16 cellular contexts compared by ENCODE assay signal in genomic region chr3:46998852-46999515, GRCh38. TPM values are rescaled to one million over a fixed set of nuclear protein-coding genes. Genes with fewer than 3 reads are reported as not detected.
DNase-seq lines count a peak whose midpoint lies in the region; ATAC-seq and TF ChIP-seq lines count a peak whose summit lies in the region.
"Had no signal": no experiment of that assay in that cellular context is flagged by ENCODE, and none has a peak within 500 bp of the region (broad histone marks: within the 10 kb centered on the region; RNA-seq: fewer than 3 reads in every experiment).

No MANE protein-coding gene starts in this region.

- no peak for DNase-seq in CD4-positive, alpha-beta memory T cell
- DNase-seq in RWPE1 (ENCODE audit: low spot score) (no peak), neuronal stem cell (ENCODE audit: low spot score) (no peak), GM03348 (ENCODE audit: low spot score) (no peak), SJCRH30 (no peak)
- no peak for DNase-seq in effector memory CD8-positive, alpha-beta T cell
- DNase-seq in stimulated activated CD4-positive, alpha-beta T cell treated with anti-CD3 and anti-CD28 coated beads, Interleukin-4, amount 100 ng/mL, for 1 hour: no peak
- DNase-seq: NCI-H1417 treated with DMSO at 0.1 percent for 48 hours had no signal

- H3K4me3 ChIP-seq in CD4-positive, alpha-beta memory T cell (ENCODE audit: low read length in 2 of 2): no peak overlapping the region
- H3K4me3 ChIP-seq in neuronal stem cell (ENCODE audit: low read length in 2 of 2) (no peak overlapping the region), SJCRH30 (no peak overlapping the region)
- H3K4me3 ChIP-seq: gastrocnemius medialis, SK-N-MC, uterus had no signal

- peak overlapping the region; percentile 62 for H2BK5ac ChIP-seq in neuronal stem cell (ENCODE audit: low read length)

- no peak overlapping the region for H3K27ac ChIP-seq in CD4-positive, alpha-beta memory T cell (ENCODE audit: low read depth, low read length)
- H3K27ac ChIP-seq in RWPE1 (no peak overlapping the region), neuronal stem cell (replicated peaks; ENCODE audit: low read length) (no peak overlapping the region), SJCRH30 (no peak overlapping the region)
- H3K27ac ChIP-seq: gastrocnemius medialis, SK-N-MC, uterus had no signal

- H3K23ac ChIP-seq in neuronal stem cell (ENCODE audit: low read depth, low read length, poor library complexity): peak overlapping the region; percentile 86

- no peaks in the 10 kb centered on the region for H3K9me3 ChIP-seq in CD4-positive, alpha-beta memory T cell (ENCODE audit: control insufficient read depth in 1 of 2, low read length in 2 of 2)
- H3K9me3 ChIP-seq in neuronal stem cell (replicated peaks in 1 of 2; ENCODE audit: control insufficient read depth in 2 of 2, insufficient read depth in 1 of 2, low read depth in 1 of 2, low read length in 2 of 2): no peaks in the 10 kb centered on the region
- no peaks in the 10 kb centered on the region for H3K9me3 ChIP-seq in SJCRH30 (replicated peaks)
- H3K9me3 ChIP-seq: gastrocnemius medialis, uterus had no signal

- H3K36me3 ChIP-seq in CD4-positive, alpha-beta memory T cell (ENCODE audit: insufficient read depth, low read length): peaks cover 90% of the 10 kb centered on the region
- H3K36me3 ChIP-seq in neuronal stem cell (replicated peaks in 1 of 2; ENCODE audit: control insufficient read depth in 2 of 2, insufficient read depth in 2 of 2, low read length in 2 of 2) (peaks cover 0 to 5% of the 10 kb centered on the region in 2 donors), SJCRH30 (no peaks in the 10 kb centered on the region)
- H3K36me3 ChIP-seq: uterus had no signal

- H2BK12ac ChIP-seq in neuronal stem cell (ENCODE audit: low read length): no peak overlapping the region

- H3K18ac ChIP-seq in neuronal stem cell (ENCODE audit: low read length): peak overlapping the region; percentile 80

- peaks cover 11 to 27% (median 19%) of the 10 kb centered on the region in 4 donors for H3K4me1 Mint-ChIP-seq in CD4-positive, alpha-beta memory T cell
- H3K4me1 Mint-ChIP-seq in effector memory CD8-positive, alpha-beta T cell (ENCODE audit: low read depth in 2 of 2): peaks cover 14 to 33% of the 10 kb centered on the region in 2 donors
- H3K4me1 Mint-ChIP-seq: brain had no signal

- H3K36me3 Mint-ChIP-seq in CD4-positive, alpha-beta memory T cell: peaks cover 26 to 55% of the 10 kb centered on the region in 2 donors
- H3K36me3 Mint-ChIP-seq in effector memory CD8-positive, alpha-beta T cell (ENCODE audit: insufficient read depth): peaks cover 57% of the 10 kb centered on the region
- H3K36me3 Mint-ChIP-seq: brain had no signal

- H3K27me3 ChIP-seq in CD4-positive, alpha-beta memory T cell (ENCODE audit: insufficient read depth, low read length): no peaks in the 10 kb centered on the region
- H3K27me3 ChIP-seq in neuronal stem cell (ENCODE audit: control insufficient read depth in 3 of 3, insufficient read depth in 3 of 3, low read depth in 1 of 3, low read length in 3 of 3) (no peaks in the 10 kb centered on the region), SJCRH30 (no peaks in the 10 kb centered on the region)
- H3K27me3 ChIP-seq: gastrocnemius medialis, uterus had no signal

- H3K27me3 Mint-ChIP-seq in CD4-positive, alpha-beta memory T cell: no peaks in the 10 kb centered on the region
- H3K27me3 Mint-ChIP-seq in effector memory CD8-positive, alpha-beta T cell: no peaks in the 10 kb centered on the region
- H3K27me3 Mint-ChIP-seq: activated CD4-positive, alpha-beta T cell treated with anti-CD3 and anti-CD28 coated beads, Interleukin-2, amount 10 ng/mL, durations not matched to agents 24 days and 14 days; dendritic cell treated with granulocyte-macrophage colony-stimulating factor and Interleukin-4, amounts not matched to agents 40 ng/mL and 50 ng/mL, for 4 days had no signal

- intact Hi-C loops in CD4-positive, alpha-beta memory T cell (cut with micrococcal nuclease): loop anchor here (1.0 kb wide), 3 partner anchors 20 to 133 kb away; partner anchors contain the start of gene NBEAL2

- POLR2A ChIA-PET in CD4-positive, alpha-beta memory T cell (lab: Charles Lee; ENCODE audit: partially characterized antibody): interaction anchor here (0.7 to 4.5 kb wide), 8 partner anchors 11 to 89 kb away, joined by 3 to 34 read pairs (median 6); partner anchors contain the start of genes CCDC12 and NBEAL2
- POLR2A ChIA-PET in RWPE1 (lab: Yijun Ruan, JAX; ENCODE audit: low non-redundant PET): no interaction called here

- H3K9me3 Mint-ChIP-seq in CD4-positive, alpha-beta memory T cell: no peaks in the 10 kb centered on the region
- no peaks in the 10 kb centered on the region for H3K9me3 Mint-ChIP-seq in effector memory CD8-positive, alpha-beta T cell
- H3K9me3 Mint-ChIP-seq: activated CD4-positive, alpha-beta T cell treated with anti-CD3 and anti-CD28 coated beads, Interleukin-2, amount 10 ng/mL, durations not matched to agents 24 days and 14 days; activated naive CD4-positive, alpha-beta T cell treated with anti-CD3 and anti-CD28 coated beads, Interleukin-2, amount 50 U/mL, for 72 hours; brain; dendritic cell treated with granulocyte-macrophage colony-stimulating factor and Interleukin-4, amounts not matched to agents 40 ng/mL and 50 ng/mL, for 4 days had no signal

- H3K79me1 ChIP-seq in neuronal stem cell (ENCODE audit: low read depth, low read length): peaks cover 2% of the 10 kb centered on the region

- H2AFZ ChIP-seq in neuronal stem cell (ENCODE audit: low read length): no peak overlapping the region

- H3K4ac ChIP-seq in neuronal stem cell (ENCODE audit: low read length): peak overlapping the region; percentile 76

- peak; percentile 27 for TF ChIP-seq CTCF in RWPE1 (conservative IDR thresholded peaks at IDR 0.05; ENCODE audit: low read depth)

- peak overlapping the region; percentile 65 for H2BK15ac ChIP-seq in neuronal stem cell (ENCODE audit: low read length)

- peak overlapping the region in 4 of 7 donors; percentile 49 to 90 (median 56) for H3K27ac Mint-ChIP-seq in CD4-positive, alpha-beta memory T cell
- H3K27ac Mint-ChIP-seq in effector memory CD8-positive, alpha-beta T cell: peak overlapping the region; percentile 71 to 81
- H3K27ac Mint-ChIP-seq: activated CD4-positive, alpha-beta T cell treated with anti-CD3 and anti-CD28 coated beads, Interleukin-2, amount 10 ng/mL, durations not matched to agents 24 days and 14 days; dendritic cell treated with granulocyte-macrophage colony-stimulating factor and Interleukin-4, amounts not matched to agents 40 ng/mL and 50 ng/mL, for 4 days had no signal

- peaks cover 23% of the 10 kb centered on the region for H3K4me1 ChIP-seq in CD4-positive, alpha-beta memory T cell (ENCODE audit: insufficient read depth, low read length)
- peaks cover 3 to 4% of the 10 kb centered on the region in 2 donors for H3K4me1 ChIP-seq in neuronal stem cell (ENCODE audit: control insufficient read depth in 2 of 2, insufficient read depth in 1 of 2, low read depth in 1 of 2, low read length in 2 of 2)
- H3K4me1 ChIP-seq in SJCRH30: peaks cover 12% of the 10 kb centered on the region
- H3K4me1 ChIP-seq: gastrocnemius medialis, uterus had no signal

- WGBS in neuronal stem cell (ENCODE audit: extremely low coverage in 2 of 2, insufficient read length in 2 of 2, insufficient replicate concordance in 1 of 2), 2 donors: no CpG with 5 or more reads among the region's 22 CpGs

- ATAC-seq in effector memory CD8-positive, alpha-beta T cell (replicated peaks): no peak
- ATAC-seq in GM19351 (IDR thresholded peaks at IDR 0.05; ENCODE audit: unreplicated experiment): no peak

- H3K4me3 Mint-ChIP-seq in CD4-positive, alpha-beta memory T cell: no peak overlapping the region
- no peak overlapping the region for H3K4me3 Mint-ChIP-seq in effector memory CD8-positive, alpha-beta T cell
- H3K4me3 Mint-ChIP-seq: activated CD4-positive, alpha-beta T cell treated with anti-CD3 and anti-CD28 coated beads, Interleukin-2, amount 10 ng/mL, durations not matched to agents 24 days and 14 days; brain; dendritic cell treated with granulocyte-macrophage colony-stimulating factor and Interleukin-4, amounts not matched to agents 40 ng/mL and 50 ng/mL, for 4 days had no signal

- no peak overlapping the region for H2BK120ac ChIP-seq in neuronal stem cell (ENCODE audit: low read depth, low read length)

- no peak overlapping the region for H4K8ac ChIP-seq in neuronal stem cell (ENCODE audit: low read depth, low read length)

- peak overlapping the region; percentile 73 for H3K9ac ChIP-seq in neuronal stem cell (ENCODE audit: low read depth, low read length, poor library complexity)

- H3K4me2 ChIP-seq in neuronal stem cell (ENCODE audit: insufficient read depth, low read length, poor library complexity, severe bottlenecking): no peak overlapping the region

- CTCF ChIA-PET in CD4-positive, alpha-beta memory T cell (lab: Charles Lee; ENCODE audit: partially characterized antibody): interaction anchor here (0.8 to 3.9 kb wide), 27 partner anchors 9 to 132 kb away, joined by 3 to 33 read pairs (median 7); partner anchors contain the start of genes CCDC12 and NBEAL2
- CTCF ChIA-PET in RWPE1 (lab: Yijun Ruan, JAX): no interaction called here

- H3K14ac ChIP-seq in neuronal stem cell (ENCODE audit: low read length): peak overlapping the region; percentile 47

- H4K91ac ChIP-seq in neuronal stem cell (ENCODE audit: low read depth, low read length, poor library complexity): no peak overlapping the region

- H2AK5ac ChIP-seq in neuronal stem cell (ENCODE audit: low read depth, low read length): peak overlapping the region; percentile 95

RNA-seq across cellular contexts. Expression of gene NBEAL2, which starts 19.5 kb away (rescaled TPM):
- 100 to 1,000 TPM; 144 to 147 TPM for total RNA-seq in CD4-positive, alpha-beta memory T cell
- polyA plus RNA-seq in CD4-positive, alpha-beta memory T cell: 10 to 100 TPM in 1 of 2 donors, 1 to 10 TPM in 1; 4.5 to 16.0 TPM
- 5.9 TPM for polyA plus RNA-seq in neuronal stem cell (2013, experiment 1 of 2)
- 6.2 TPM for polyA plus RNA-seq in neuronal stem cell (2013, experiment 2 of 2)
- 0.28 and 0.95 TPM in 2 replicates for total RNA-seq in SJCRH30 (2014; rRNA removed; shearing (Covaris generic))

RNA-seq across cellular contexts. Expression of gene CCDC12, which starts 22.4 kb away (rescaled TPM):
- total RNA-seq in CD4-positive, alpha-beta memory T cell: 10 to 100 TPM; 59.3 to 59.4 TPM
- polyA plus RNA-seq in CD4-positive, alpha-beta memory T cell: 100 to 1,000 TPM in 1 of 2 donors, 10 to 100 TPM in 1; 86.5 to 102 TPM
- 56.1 TPM for polyA plus RNA-seq in neuronal stem cell (2013, experiment 1 of 2)
- polyA plus RNA-seq in neuronal stem cell (2013, experiment 2 of 2): 55.5 TPM
- 30.1 and 37.8 TPM in 2 replicates for total RNA-seq in SJCRH30 (2014; rRNA removed; shearing (Covaris generic))

Comparison
In these comparisons a context has a peak if more than half of its experiments do, and no peak if none do; other contexts are left out.
1. RNA of gene NBEAL2, which starts 19.5 kb away (total RNA-seq): 144 to 147 TPM in CD4-positive, alpha-beta memory T cell; 0.28 to 0.95 TPM in SJCRH30; every median in the first group is over 10 times any median in the second.